In the genomic region with DNA sequence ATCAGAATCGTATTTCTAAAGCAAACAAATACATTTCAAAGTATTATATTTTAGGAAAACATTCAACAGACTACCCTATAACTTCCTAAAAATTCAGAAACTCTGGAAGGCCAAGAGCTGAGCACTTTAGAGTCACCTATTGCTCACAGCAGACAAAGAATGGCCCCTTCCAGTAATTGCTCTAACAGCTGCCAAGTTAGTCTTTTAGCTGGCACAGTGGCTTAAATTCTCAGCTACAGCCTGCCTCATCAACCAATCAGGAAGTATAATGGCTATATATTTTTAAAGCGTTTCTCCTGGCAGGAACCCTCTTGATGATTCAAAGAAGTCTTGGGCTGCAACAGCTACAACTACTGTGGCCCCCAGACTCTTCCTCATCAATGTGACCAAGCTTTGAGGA, we compare ENCODE assay signal across 20 cellular contexts.
DNase-seq lines count a peak whose midpoint lies in the region; ATAC-seq and TF ChIP-seq lines count a peak whose summit lies in the region.
"Had no signal": no experiment of that assay in that cellular context is flagged by ENCODE, and none has a peak within 500 bp of the region (broad histone marks: within the 10 kb centered on the region; RNA-seq: fewer than 3 reads in every experiment).

No MANE protein-coding gene starts in this region.

- DNase-seq in COLO668 (lab: John Stamatoyannopoulos, UW; ENCODE audit: unreplicated experiment): peak; percentile 54
- peak; percentile 87 for DNase-seq in NCI-H1092 (lab: John Stamatoyannopoulos, UW)
- peak; percentile 25 for DNase-seq in NCI-H2227 treated with DMSO at 0.1 percent for 48 hours (lab: John Stamatoyannopoulos, UW)
- peak; percentile 84 for DNase-seq in astrocyte of the hippocampus (ENCODE audit: low read depth, low spot score)
- DNase-seq in stimulated activated naive CD8-positive, alpha-beta T cell treated with anti-CD3 and anti-CD28 coated beads, Interleukin-15, Interleukin-2, amounts not matched to agents 100 U/mL and 50 U/mL, for 24 hours: no peak
- no peak for DNase-seq in activated naive CD4-positive, alpha-beta T cell treated with Interleukin-2 at 50 U/mL for 16 hours
- DNase-seq in stimulated activated CD8-positive, alpha-beta memory T cell treated with anti-CD3 and anti-CD28 coated beads, Interleukin-4, amount 100 ng/mL, for 48 hours: no peak
- DNase-seq: activated CD4-positive, alpha-beta T cell treated with anti-CD3 and anti-CD28 coated beads for 1 hour; activated CD8-positive, alpha-beta memory T cell treated with anti-CD3 and anti-CD28 coated beads, Interleukin-2, amount 10 ng/mL, durations not matched to agents 7 days and 5 days; aorta; CD4-positive, alpha-beta T cell; cortex of kidney; HFFc6; left ventricle myocardium inferior; NCI-H2029 treated with DMSO at 0.1 percent for 48 hours; nucleus accumbens; right lobe of liver; stimulated activated CD4-positive, alpha-beta T cell treated with anti-CD3 and anti-CD28 coated beads, Interleukin-2, amount 100 ng/mL, for 24 hours; T-helper 9 cell had no signal

- no peak for ATAC-seq in stimulated activated naive CD8-positive, alpha-beta T cell treated with anti-CD3 and anti-CD28 coated beads, Interleukin-15, Interleukin-2, amounts not matched to agents 100 U/mL and 50 U/mL, for 24 hours
- no peak for ATAC-seq in SK-N-SH treated with all-trans-retinoic acid at 6 μM for 48 hours
- ATAC-seq: activated CD8-positive, alpha-beta memory T cell treated with anti-CD3 and anti-CD28 coated beads, Interleukin-2, amount 10 ng/mL, durations not matched to agents 7 days and 5 days; right lobe of liver had no signal

TF ChIP-seq in SK-N-SH treated with all-trans-retinoic acid at 6 μM for 48 hours, 23 proteins besides CTCF, POLR2A, EP300 and RAD21:
- TF ChIP-seq, protein P1, sequence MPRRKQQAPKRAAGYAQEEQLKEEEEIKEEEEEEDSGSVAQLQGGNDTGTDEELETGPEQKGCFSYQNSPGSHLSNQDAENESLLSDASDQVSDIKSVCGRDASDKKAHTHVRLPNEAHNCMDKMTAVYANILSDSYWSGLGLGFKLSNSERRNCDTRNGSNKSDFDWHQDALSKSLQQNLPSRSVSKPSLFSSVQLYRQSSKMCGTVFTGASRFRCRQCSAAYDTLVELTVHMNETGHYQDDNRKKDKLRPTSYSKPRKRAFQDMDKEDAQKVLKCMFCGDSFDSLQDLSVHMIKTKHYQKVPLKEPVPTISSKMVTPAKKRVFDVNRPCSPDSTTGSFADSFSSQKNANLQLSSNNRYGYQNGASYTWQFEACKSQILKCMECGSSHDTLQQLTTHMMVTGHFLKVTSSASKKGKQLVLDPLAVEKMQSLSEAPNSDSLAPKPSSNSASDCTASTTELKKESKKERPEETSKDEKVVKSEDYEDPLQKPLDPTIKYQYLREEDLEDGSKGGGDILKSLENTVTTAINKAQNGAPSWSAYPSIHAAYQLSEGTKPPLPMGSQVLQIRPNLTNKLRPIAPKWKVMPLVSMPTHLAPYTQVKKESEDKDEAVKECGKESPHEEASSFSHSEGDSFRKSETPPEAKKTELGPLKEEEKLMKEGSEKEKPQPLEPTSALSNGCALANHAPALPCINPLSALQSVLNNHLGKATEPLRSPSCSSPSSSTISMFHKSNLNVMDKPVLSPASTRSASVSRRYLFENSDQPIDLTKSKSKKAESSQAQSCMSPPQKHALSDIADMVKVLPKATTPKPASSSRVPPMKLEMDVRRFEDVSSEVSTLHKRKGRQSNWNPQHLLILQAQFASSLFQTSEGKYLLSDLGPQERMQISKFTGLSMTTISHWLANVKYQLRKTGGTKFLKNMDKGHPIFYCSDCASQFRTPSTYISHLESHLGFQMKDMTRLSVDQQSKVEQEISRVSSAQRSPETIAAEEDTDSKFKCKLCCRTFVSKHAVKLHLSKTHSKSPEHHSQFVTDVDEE (CRISPR knock-in tag; IDR thresholded peaks at IDR 0.05): no peak

Comparison
In these comparisons a context has a peak if more than half of its experiments do, and no peak if none do; other contexts are left out.
1. DNase-seq: peak in COLO668 (single experiment), NCI-H1092 (single experiment), NCI-H2227 treated with DMSO at 0.1 percent for 48 hours (single experiment) and astrocyte of the hippocampus (single experiment); none in stimulated activated naive CD8-positive, alpha-beta T cell treated with anti-CD3 and anti-CD28 coated beads, Interleukin-15, Interleukin-2, amounts not matched to agents 100 U/mL and 50 U/mL, for 24 hours (single experiment), activated naive CD4-positive, alpha-beta T cell treated with Interleukin-2 at 50 U/mL for 16 hours (single experiment) and stimulated activated CD8-positive, alpha-beta memory T cell treated with anti-CD3 and anti-CD28 coated beads, Interleukin-4, amount 100 ng/mL, for 48 hours (single experiment).